In the genomic region with DNA sequence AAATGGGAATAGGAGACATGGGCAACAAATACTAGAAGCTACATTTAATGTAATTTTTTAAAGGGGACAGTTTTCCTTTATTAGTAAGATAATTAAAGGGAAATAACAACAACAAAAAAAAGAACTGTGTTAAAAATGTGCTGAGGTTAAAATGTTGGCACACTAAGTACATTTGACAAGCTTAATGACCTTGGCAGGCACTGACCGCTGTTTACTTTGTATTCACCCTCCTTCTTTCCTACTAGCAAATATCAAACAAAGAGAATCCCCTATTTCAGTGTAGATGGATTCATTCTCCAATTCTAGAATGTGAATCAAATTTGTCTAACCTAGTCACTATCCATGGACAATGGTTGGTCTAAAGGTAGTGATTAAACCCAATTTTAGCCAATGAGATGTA, we compare ENCODE assay signal across 1 cellular context.
A peak's percentile ranks its signal among the peaks of the same experiment; 100 is the strongest.
TF ChIP-seq lines count a peak whose summit lies in the region.

No MANE protein-coding gene starts in this region.

TF ChIP-seq in HepG2, 621 proteins besides CTCF, POLR2A, EP300 and RAD21 (continued from another document):
- TF ChIP-seq, protein P1, sequence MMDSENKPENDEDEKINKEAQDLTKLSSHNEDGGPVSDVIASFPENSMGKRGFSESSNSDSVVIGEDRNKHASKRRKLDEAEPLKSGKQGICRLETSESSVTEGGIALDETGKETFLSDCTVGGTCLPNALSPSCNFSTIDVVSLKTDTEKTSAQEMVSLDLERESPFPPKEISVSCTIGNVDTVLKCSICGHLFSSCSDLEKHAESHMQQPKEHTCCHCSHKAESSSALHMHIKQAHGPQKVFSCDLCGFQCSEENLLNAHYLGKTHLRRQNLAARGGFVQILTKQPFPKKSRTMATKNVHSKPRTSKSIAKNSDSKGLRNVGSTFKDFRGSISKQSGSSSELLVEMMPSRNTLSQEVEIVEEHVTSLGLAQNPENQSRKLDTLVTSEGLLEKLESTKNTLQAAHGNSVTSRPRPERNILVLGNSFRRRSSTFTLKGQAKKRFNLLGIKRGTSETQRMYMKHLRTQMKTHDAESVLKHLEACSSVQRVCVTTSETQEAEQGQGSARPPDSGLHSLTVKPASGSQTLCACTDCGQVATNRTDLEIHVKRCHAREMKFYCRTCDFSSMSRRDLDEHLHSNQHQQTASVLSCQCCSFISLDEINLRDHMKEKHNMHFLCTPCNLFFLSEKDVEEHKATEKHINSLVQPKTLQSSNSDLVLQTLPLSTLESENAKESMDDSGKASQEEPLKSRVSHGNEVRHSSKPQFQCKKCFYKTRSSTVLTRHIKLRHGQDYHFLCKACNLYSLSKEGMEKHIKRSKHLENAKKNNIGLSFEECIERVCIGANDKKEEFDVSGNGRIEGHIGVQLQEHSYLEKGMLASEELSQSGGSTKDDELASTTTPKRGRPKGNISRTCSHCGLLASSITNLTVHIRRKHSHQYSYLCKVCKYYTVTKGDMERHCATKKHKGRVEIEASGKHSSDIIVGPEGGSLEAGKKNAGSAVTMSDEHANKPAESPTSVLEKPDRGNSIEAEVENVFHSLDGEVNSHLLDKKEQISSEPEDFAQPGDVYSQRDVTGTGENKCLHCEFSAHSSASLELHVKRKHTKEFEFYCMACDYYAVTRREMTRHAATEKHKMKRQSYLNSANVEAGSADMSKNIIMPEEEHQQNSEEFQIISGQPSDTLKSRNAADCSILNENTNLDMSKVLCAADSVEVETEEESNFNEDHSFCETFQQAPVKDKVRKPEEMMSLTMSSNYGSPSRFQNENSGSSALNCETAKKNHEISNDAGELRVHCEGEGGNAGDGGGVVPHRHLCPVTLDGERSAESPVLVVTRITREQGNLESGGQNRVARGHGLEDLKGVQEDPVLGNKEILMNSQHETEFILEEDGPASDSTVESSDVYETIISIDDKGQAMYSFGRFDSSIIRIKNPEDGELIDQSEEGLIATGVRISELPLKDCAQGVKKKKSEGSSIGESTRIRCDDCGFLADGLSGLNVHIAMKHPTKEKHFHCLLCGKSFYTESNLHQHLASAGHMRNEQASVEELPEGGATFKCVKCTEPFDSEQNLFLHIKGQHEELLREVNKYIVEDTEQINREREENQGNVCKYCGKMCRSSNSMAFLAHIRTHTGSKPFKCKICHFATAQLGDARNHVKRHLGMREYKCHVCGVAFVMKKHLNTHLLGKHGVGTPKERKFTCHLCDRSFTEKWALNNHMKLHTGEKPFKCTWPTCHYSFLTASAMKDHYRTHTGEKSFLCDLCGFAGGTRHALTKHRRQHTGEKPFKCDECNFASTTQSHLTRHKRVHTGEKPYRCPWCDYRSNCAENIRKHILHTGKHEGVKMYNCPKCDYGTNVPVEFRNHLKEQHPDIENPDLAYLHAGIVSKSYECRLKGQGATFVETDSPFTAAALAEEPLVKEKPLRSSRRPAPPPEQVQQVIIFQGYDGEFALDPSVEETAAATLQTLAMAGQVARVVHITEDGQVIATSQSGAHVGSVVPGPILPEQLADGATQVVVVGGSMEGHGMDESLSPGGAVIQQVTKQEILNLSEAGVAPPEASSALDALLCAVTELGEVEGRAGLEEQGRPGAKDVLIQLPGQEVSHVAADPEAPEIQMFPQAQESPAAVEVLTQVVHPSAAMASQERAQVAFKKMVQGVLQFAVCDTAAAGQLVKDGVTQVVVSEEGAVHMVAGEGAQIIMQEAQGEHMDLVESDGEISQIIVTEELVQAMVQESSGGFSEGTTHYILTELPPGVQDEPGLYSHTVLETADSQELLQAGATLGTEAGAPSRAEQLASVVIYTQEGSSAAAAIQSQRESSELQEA (CRISPR knock-in tag; IDR thresholded peaks at IDR 0.05; ENCODE audit: not compliant biosample characterization) = no peak
- TF ChIP-seq ZKSCAN1 (IDR thresholded peaks at IDR 0.05; ENCODE audit: low read length) (peak; percentile 87), HMG20A (CRISPR knock-in tag; IDR thresholded peaks at IDR 0.05; ENCODE audit: borderline replicate concordance) (0 out of 2 replicates have a peak, but pooled peaks have one; percentile 27), JDP2 (CRISPR knock-in tag; IDR thresholded peaks at IDR 0.05; ENCODE audit: borderline replicate concordance) (no peak)
- TF ChIP-seq, protein P2, sequence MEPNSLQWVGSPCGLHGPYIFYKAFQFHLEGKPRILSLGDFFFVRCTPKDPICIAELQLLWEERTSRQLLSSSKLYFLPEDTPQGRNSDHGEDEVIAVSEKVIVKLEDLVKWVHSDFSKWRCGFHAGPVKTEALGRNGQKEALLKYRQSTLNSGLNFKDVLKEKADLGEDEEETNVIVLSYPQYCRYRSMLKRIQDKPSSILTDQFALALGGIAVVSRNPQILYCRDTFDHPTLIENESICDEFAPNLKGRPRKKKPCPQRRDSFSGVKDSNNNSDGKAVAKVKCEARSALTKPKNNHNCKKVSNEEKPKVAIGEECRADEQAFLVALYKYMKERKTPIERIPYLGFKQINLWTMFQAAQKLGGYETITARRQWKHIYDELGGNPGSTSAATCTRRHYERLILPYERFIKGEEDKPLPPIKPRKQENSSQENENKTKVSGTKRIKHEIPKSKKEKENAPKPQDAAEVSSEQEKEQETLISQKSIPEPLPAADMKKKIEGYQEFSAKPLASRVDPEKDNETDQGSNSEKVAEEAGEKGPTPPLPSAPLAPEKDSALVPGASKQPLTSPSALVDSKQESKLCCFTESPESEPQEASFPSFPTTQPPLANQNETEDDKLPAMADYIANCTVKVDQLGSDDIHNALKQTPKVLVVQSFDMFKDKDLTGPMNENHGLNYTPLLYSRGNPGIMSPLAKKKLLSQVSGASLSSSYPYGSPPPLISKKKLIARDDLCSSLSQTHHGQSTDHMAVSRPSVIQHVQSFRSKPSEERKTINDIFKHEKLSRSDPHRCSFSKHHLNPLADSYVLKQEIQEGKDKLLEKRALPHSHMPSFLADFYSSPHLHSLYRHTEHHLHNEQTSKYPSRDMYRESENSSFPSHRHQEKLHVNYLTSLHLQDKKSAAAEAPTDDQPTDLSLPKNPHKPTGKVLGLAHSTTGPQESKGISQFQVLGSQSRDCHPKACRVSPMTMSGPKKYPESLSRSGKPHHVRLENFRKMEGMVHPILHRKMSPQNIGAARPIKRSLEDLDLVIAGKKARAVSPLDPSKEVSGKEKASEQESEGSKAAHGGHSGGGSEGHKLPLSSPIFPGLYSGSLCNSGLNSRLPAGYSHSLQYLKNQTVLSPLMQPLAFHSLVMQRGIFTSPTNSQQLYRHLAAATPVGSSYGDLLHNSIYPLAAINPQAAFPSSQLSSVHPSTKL (CRISPR knock-in tag; IDR thresholded peaks at IDR 0.05) = peak; percentile 66; the same call in 1 of the 2 replicates
